ENCODE assay signal across 19 cellular contexts in genomic region chr1:204345425-204345824, GRCh38. TPM values are rescaled to one million over a fixed set of nuclear protein-coding genes. Genes with fewer than 3 reads are reported as not detected.
DNase-seq lines count a peak whose midpoint lies in the region; ATAC-seq and TF ChIP-seq lines count a peak whose summit lies in the region.
"Had no signal": no experiment of that assay in that cellular context is flagged by ENCODE, and none has a peak within 500 bp of the region (broad histone marks: within the 10 kb centered on the region; RNA-seq: fewer than 3 reads in every experiment).

No MANE protein-coding gene starts in this region.

- intact Hi-C loops in left colon (cut with DNase I, micrococcal nuclease) (no loop called here), spleen (cut with DNase I; ENCODE audit: low total_unique reads) (no loop called here), ovary (cut with DNase I) (no loop called here)

- 56 to 80% (median 64%) methylated on average over 5 of the region's 5 CpGs for WGBS in spleen, 5 donors
- WGBS in ovary, 3 donors = 76 to 93% (median 76%) methylated on average over 5 of the region's 5 CpGs

- no peak for TF ChIP-seq CTCF in spleen (IDR thresholded peaks at IDR 0.05 in 8 of 11, conservative IDR thresholded peaks at IDR 0.05 in 3 of 11)
- no peak for TF ChIP-seq CTCF in ovary (IDR thresholded peaks at IDR 0.05)

- H3K9me3 ChIP-seq in spleen = no peaks in the 10 kb centered on the region
- H3K9me3 ChIP-seq in ovary = no peaks in the 10 kb centered on the region
- H3K9me3 ChIP-seq: neutrophil had no signal

- ATAC-seq in left colon (peak; percentile 6), GM21576 (IDR thresholded peaks at IDR 0.05; ENCODE audit: unreplicated experiment) (no peak)
- ATAC-seq: foreskin keratinocyte had no signal

- DNase-seq in NCI-H187 (lab: John Stamatoyannopoulos, UW) = peak; percentile 33 to 42
- no peak for DNase-seq in NCI-H187 treated with DMSO at 0.1 percent for 48 hours (lab: John Stamatoyannopoulos, UW)
- peak; percentile 53 for DNase-seq in NCI-H524 treated with DMSO at 0.1 percent for 48 hours (lab: John Stamatoyannopoulos, UW)
- DNase-seq in left colon = no peak
- peak; percentile 52 for DNase-seq in spleen
- DNase-seq in NCI-H1694 treated with DMSO at 0.1 percent for 48 hours (lab: John Stamatoyannopoulos, UW) = no peak
- DNase-seq in ovary = no peak
- DNase-seq: activated CD4-positive, alpha-beta T cell treated with anti-CD3 and anti-CD28 coated beads, Interleukin-2, amount 50 U/mL, for 4 hours; activated naive CD4-positive, alpha-beta T cell treated with anti-CD3 and anti-CD28 coated beads for 36 hours; aorta; COR-L47; erythroblast; foreskin keratinocyte; midbrain; stimulated activated CD4-positive, alpha-beta T cell treated with anti-CD3 and anti-CD28 coated beads, Interleukin-4, amount 100 ng/mL, for 24 hours had no signal

- H3K4me3 ChIP-seq in spleen (no peak overlapping the region), ovary (no peak overlapping the region)

- H3K27ac ChIP-seq in spleen (no peak overlapping the region), ovary (no peak overlapping the region)
- H3K27ac ChIP-seq: 22Rv1, foreskin keratinocyte, neutrophil had no signal

- no peak for TF ChIP-seq EP300 in ovary (IDR thresholded peaks at IDR 0.05)

- no peaks in the 10 kb centered on the region for H3K27me3 ChIP-seq in spleen (replicated peaks in 1 of 7)
- no peaks in the 10 kb centered on the region for H3K27me3 ChIP-seq in ovary
- H3K27me3 ChIP-seq: foreskin keratinocyte had no signal

- H3K36me3 ChIP-seq in spleen = no peaks in the 10 kb centered on the region
- H3K36me3 ChIP-seq in ovary = no peaks in the 10 kb centered on the region
- H3K36me3 ChIP-seq: neutrophil had no signal

- TF ChIP-seq POLR2A in spleen (IDR thresholded peaks at IDR 0.05) (no peak), ovary (IDR thresholded peaks at IDR 0.05) (no peak)

- H3K4me1 ChIP-seq in spleen (peaks cover 0 to 21% (median 1%) of the 10 kb centered on the region in 6 donors), ovary (ENCODE audit: insufficient read depth) (peaks cover 9% of the 10 kb centered on the region)
- H3K4me1 ChIP-seq: foreskin keratinocyte had no signal

RNA-seq across cellular contexts. Expression of gene PLEKHA6, which starts 14.3 kb away (rescaled TPM):
- total RNA-seq in left colon = 100 to 1,000 TPM; 110 to 131 TPM
- total RNA-seq in spleen = 1 to 10 TPM in 6 of 7 donors, under 1 TPM in 1; 0.51 to 6.5 (median 4.0) TPM
- 1 to 10 TPM in 1 of 3 donors, under 1 TPM in 2; 0.47 to 1.8 (median 0.65) TPM for polyA plus RNA-seq in spleen
- total RNA-seq in ovary = 10 to 100 TPM in 2 of 7 donors, 1 to 10 TPM in 5; 2.3 to 20.5 (median 9.3) TPM
- 1 to 10 TPM; 2.5 to 4.9 TPM for polyA plus RNA-seq in ovary
- total RNA-seq: SK-MEL-5 had no signal

Comparison
In these comparisons a context has a peak if more than half of its experiments do, and no peak if none do; other contexts are left out.
1. DNase-seq: peak in NCI-H187 (2 of 2), NCI-H524 treated with DMSO at 0.1 percent for 48 hours (single experiment) and spleen (single experiment); none in NCI-H187 treated with DMSO at 0.1 percent for 48 hours (single experiment), left colon (0 of 2), NCI-H1694 treated with DMSO at 0.1 percent for 48 hours (single experiment) and ovary (0 of 5).
2. RNA of gene PLEKHA6, which starts 14.3 kb away (total RNA-seq): 110 to 131 TPM in left colon; 2.3 to 20.5 TPM in ovary and 0.51 to 6.5 TPM in spleen; every median in the first group is over 4 times any median in the second.